In genomic region chr5:169914766-169915165, GRCh38 we compare ENCODE assay signal across 1 cellular context.
TF ChIP-seq lines count a peak whose summit lies in the region.

No MANE protein-coding gene starts in this region.

TF ChIP-seq in liver, 16 proteins besides CTCF, POLR2A, EP300 and RAD21 (continued from another document):
- TF ChIP-seq GABPA (IDR thresholded peaks at IDR 0.05 in 1 of 2, conservative IDR thresholded peaks at IDR 0.05 in 1 of 2) = no peak
